Comparison of ENCODE assay signal across 8 cellular contexts in the genomic region with DNA sequence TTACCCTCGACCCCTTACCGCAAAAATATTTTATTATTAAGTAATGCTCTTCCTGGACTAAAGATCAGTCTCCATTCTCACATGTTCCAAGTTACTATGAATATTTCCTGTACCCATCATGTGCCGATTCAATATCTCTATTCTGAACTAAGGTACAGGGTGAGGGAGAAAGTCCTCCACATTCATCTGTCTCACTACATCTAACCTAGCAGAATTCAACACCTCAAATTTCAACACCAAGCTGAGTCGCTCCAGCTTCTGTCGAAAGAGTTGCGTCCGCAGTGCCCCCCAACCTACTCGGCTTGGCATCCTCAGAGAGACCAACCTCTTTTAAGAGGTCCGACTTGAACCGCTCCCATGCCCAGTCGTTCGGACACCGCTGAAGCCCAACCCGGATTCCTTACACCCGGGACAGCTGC. TPM values are rescaled to one million over a fixed set of nuclear protein-coding genes. Genes with fewer than 3 reads are reported as not detected.
DNase-seq lines count a peak whose midpoint lies in the region; ATAC-seq and TF ChIP-seq lines count a peak whose summit lies in the region.

No MANE protein-coding gene starts in this region.

- H2AK5ac ChIP-seq in mesendoderm (ENCODE audit: low read length) = no peak overlapping the region

- no peaks in the 10 kb centered on the region for H3K9me2 ChIP-seq in OCI-LY1 (ENCODE audit: low read depth, low read length)

- WGBS in mesendoderm (ENCODE audit: extremely low coverage, insufficient coverage, low lambda C conversion rate) = no CpG with 5 or more reads among the region's 15 CpGs

- H3K36me3 ChIP-seq in Caco-2 (ENCODE audit: control insufficient read depth, insufficient read depth, low read length) (no peaks in the 10 kb centered on the region), OCI-LY1 (ENCODE audit: insufficient read depth, low read length) (peaks cover 5% of the 10 kb centered on the region; the same call in 1 of the 2 replicates), duodenal mucosa (ENCODE audit: control insufficient read depth in 1 of 2, insufficient read depth in 2 of 2, low read length in 2 of 2) (no peaks in the 10 kb centered on the region), mesendoderm (ENCODE audit: control insufficient read depth, insufficient read depth, low read length) (no peaks in the 10 kb centered on the region), vagina (no peaks in the 10 kb centered on the region)

- H3K56ac ChIP-seq in mesendoderm (ENCODE audit: low read length) = peak overlapping the region; percentile 96

- H3K9me3 ChIP-seq in Caco-2 (no peaks in the 10 kb centered on the region), OCI-LY1 (ENCODE audit: low read length) (no peaks in the 10 kb centered on the region), duodenal mucosa (ENCODE audit: control insufficient read depth in 1 of 2, low read length in 2 of 2) (no peaks in the 10 kb centered on the region), vagina (no peaks in the 10 kb centered on the region)

- H4K20me1 ChIP-seq in OCI-LY1 (ENCODE audit: insufficient read depth, low read length) = no peaks in the 10 kb centered on the region

- H3K4me1 ChIP-seq in Caco-2 = peaks cover 5% of the 10 kb centered on the region
- H3K4me1 ChIP-seq in OCI-LY1 (ENCODE audit: insufficient read depth, low read length, severe bottlenecking) = peaks cover 44% of the 10 kb centered on the region
- peaks cover 25 to 33% of the 10 kb centered on the region in 2 donors for H3K4me1 ChIP-seq in duodenal mucosa (ENCODE audit: control insufficient read depth in 1 of 2, insufficient read depth in 2 of 2, low read length in 2 of 2)
- no peaks in the 10 kb centered on the region for H3K4me1 ChIP-seq in mesendoderm (ENCODE audit: control insufficient read depth, low read depth, low read length)
- H3K4me1 ChIP-seq in vagina = peaks cover 31% of the 10 kb centered on the region

- H3K18ac ChIP-seq in mesendoderm (ENCODE audit: low read length) = peak overlapping the region; percentile 54

- no peak for TF ChIP-seq POLR2A in vagina (IDR thresholded peaks at IDR 0.05)

- peaks cover 21% of the 10 kb centered on the region for H3K4me1 Mint-ChIP-seq in Caco-2 (ENCODE audit: low read depth, unreplicated experiment)

- peak overlapping the region; percentile 84 for H3K9ac ChIP-seq in OCI-LY1 (ENCODE audit: low read length)
- peak overlapping the region; percentile 82 to 86 for H3K9ac ChIP-seq in duodenal mucosa (ENCODE audit: low read depth in 1 of 2, low read length in 2 of 2)
- peak overlapping the region; percentile 94 for H3K9ac ChIP-seq in mesendoderm (ENCODE audit: low read length)

- POLR2A ChIA-PET in Caco-2 (lab: Charles Lee) = interaction anchor here (0.6 to 1.4 kb wide), 2 partner anchors 21 to 173 kb away, joined by 4 to 5 read pairs; a partner anchor contains a TSS

- peaks cover 13% of the 10 kb centered on the region for H3K36me3 Mint-ChIP-seq in Caco-2 (ENCODE audit: insufficient read depth, unreplicated experiment)

- no peak overlapping the region for H3K4ac ChIP-seq in mesendoderm (ENCODE audit: low read depth, low read length)

- H2BK15ac ChIP-seq in mesendoderm (replicated peaks; ENCODE audit: low read depth) = no peak overlapping the region

- intact Hi-C loops in Caco-2 (cut with micrococcal nuclease; ENCODE audit: unreplicated experiment) = loop anchor here (1.0 to 5.0 kb wide), 5 partner anchors 43 to 173 kb away; a partner anchor contains a TSS
- intact Hi-C loops in vagina (cut with DNase I) = no loop called here

- no peak overlapping the region for H4K5ac ChIP-seq in mesendoderm (ENCODE audit: low read length)

- H3K79me2 ChIP-seq in OCI-LY1 (ENCODE audit: insufficient read depth, low read length) (peaks cover 68% of the 10 kb centered on the region), mesendoderm (ENCODE audit: control insufficient read depth, insufficient read depth, low read length) (peaks cover 29% of the 10 kb centered on the region)

- no peaks in the 10 kb centered on the region for H3K27me3 Mint-ChIP-seq in Caco-2 (ENCODE audit: insufficient read depth, unreplicated experiment)

- no peaks in the 10 kb centered on the region for H3F3A ChIP-seq in OCI-LY1 (ENCODE audit: insufficient read depth, low read length)

- H3K4me3 Mint-ChIP-seq in Caco-2 (ENCODE audit: unreplicated experiment) = peak overlapping the region; percentile 100

- ATAC-seq in GM21723 (IDR thresholded peaks at IDR 0.05; ENCODE audit: unreplicated experiment) = peak; percentile 10

- H3K79me1 ChIP-seq in mesendoderm (ENCODE audit: low read length) = peaks cover 10% of the 10 kb centered on the region

- no peak overlapping the region for H2BK120ac ChIP-seq in mesendoderm (ENCODE audit: low read depth, low read length)

- CTCF ChIA-PET in Caco-2 (lab: Charles Lee) = no interaction called here

- no TSS peak for BruUV-seq in Caco-2 (replicated peaks; lab: Mats Ljungman, UMichigan)

- TF ChIP-seq CTCF in Caco-2 (IDR thresholded peaks at IDR 0.05; ENCODE audit: insufficient read depth in 1 of 2, low read depth in 1 of 2, low read length in 1 of 2, severe bottlenecking in 1 of 2, unreplicated experiment in 1 of 2) (no peak), OCI-LY1 (IDR thresholded peaks at IDR 0.05; ENCODE audit: low read length) (no peak), vagina (IDR thresholded peaks at IDR 0.05) (no peak)

- H3K4me2 ChIP-seq in OCI-LY1 (ENCODE audit: low read length) (peak overlapping the region; percentile 80), mesendoderm (ENCODE audit: low read length) (peak overlapping the region; percentile 77)

- no peak overlapping the region for H3K23ac ChIP-seq in mesendoderm (ENCODE audit: low read length)

- H3K27ac ChIP-seq in OCI-LY1 (ENCODE audit: low read depth, low read length, poor library complexity, severe bottlenecking) (no peak overlapping the region), duodenal mucosa (ENCODE audit: low read depth, low read length) (peak overlapping the region; percentile 90), mesendoderm (ENCODE audit: low read depth, low read length) (no peak overlapping the region), vagina (peak overlapping the region; percentile 91)

- H3K27ac Mint-ChIP-seq in Caco-2 (ENCODE audit: unreplicated experiment) = peak overlapping the region; percentile 91

- peak overlapping the region; percentile 98 for H3K4me3 ChIP-seq in Caco-2 (ENCODE audit: low read depth, low read length)
- H3K4me3 ChIP-seq in OCI-LY1 (ENCODE audit: low read depth, low read length, poor library complexity, severe bottlenecking) = peak overlapping the region; percentile 88
- H3K4me3 ChIP-seq in duodenal mucosa (ENCODE audit: low read depth in 1 of 2, low read length in 2 of 2) = peak overlapping the region; percentile 93
- H3K4me3 ChIP-seq in mesendoderm (ENCODE audit: low read length) = peak overlapping the region; percentile 92
- H3K4me3 ChIP-seq in vagina = peak overlapping the region; percentile 67 to 87

- no peaks in the 10 kb centered on the region for H3K27me3 ChIP-seq in Caco-2 (replicated peaks; ENCODE audit: control insufficient read depth, insufficient read depth, low read length)
- no peaks in the 10 kb centered on the region for H3K27me3 ChIP-seq in OCI-LY1 (ENCODE audit: insufficient read depth, low read length)
- no peaks in the 10 kb centered on the region for H3K27me3 ChIP-seq in duodenal mucosa (ENCODE audit: control insufficient read depth in 1 of 2, insufficient read depth in 2 of 2, low read length in 2 of 2)
- no peaks in the 10 kb centered on the region for H3K27me3 ChIP-seq in mesendoderm (ENCODE audit: insufficient read depth, low read length, poor library complexity)
- no peaks in the 10 kb centered on the region for H3K27me3 ChIP-seq in vagina

- H2AFZ ChIP-seq in OCI-LY1 (ENCODE audit: low read length) = no peak overlapping the region

- H3K9me3 Mint-ChIP-seq in Caco-2 (ENCODE audit: unreplicated experiment) = no peaks in the 10 kb centered on the region

- DNase-seq in Caco-2 (no peak), mesendoderm (no peak), vagina (ENCODE audit: extremely low spot score in 2 of 2) (no peak), NCI-H1436 (lab: John Stamatoyannopoulos, UW) (no peak), NCI-H1694 (lab: John Stamatoyannopoulos, UW) (no peak)

- H2BK5ac ChIP-seq in mesendoderm (ENCODE audit: low read length) = no peak overlapping the region

- no peak overlapping the region for H4K8ac ChIP-seq in mesendoderm (ENCODE audit: low read depth, low read length)

RNA-seq across cellular contexts. Expression of a gene that starts 1.0 kb away (rescaled TPM):
- total RNA-seq in Caco-2 (2022) = 42.7 and 44.3 TPM in 2 replicates
- polyA plus RNA-seq in mesendoderm (2013, experiment 1 of 2) = 32.2 TPM
- polyA plus RNA-seq in mesendoderm (2013, experiment 2 of 2) = 31.0 TPM
- total RNA-seq in vagina = 44.2 TPM

RNA-seq across cellular contexts. Expression of a gene that starts 1.3 kb away (rescaled TPM):
- total RNA-seq in Caco-2 (2022) (7.5 and 11.1 TPM in 2 replicates), vagina (31.4 TPM)
- polyA plus RNA-seq in mesendoderm (2013, experiment 1 of 2) = 3.7 TPM
- 3.5 TPM for polyA plus RNA-seq in mesendoderm (2013, experiment 2 of 2)

Comparison
In these comparisons a context has a peak if more than half of its experiments do, and no peak if none do; other contexts are left out.
1. H3K27ac ChIP-seq: peak in duodenal mucosa (single experiment) and vagina (single experiment); none in OCI-LY1 (single experiment) and mesendoderm (single experiment).
2. Peak in every context shown above with its lines, with median percentiles within 50 percentile points of each other: H3K4me3 ChIP-seq and H3K9ac ChIP-seq.